ENCODE assay signal across 1 cellular context in genomic region chr20:50793575-50794016, GRCh38.
A peak's percentile ranks its signal among the peaks of the same experiment; 100 is the strongest.
TF ChIP-seq lines count a peak whose summit lies in the region.

No MANE protein-coding gene starts in this region.

TF ChIP-seq in HepG2, 621 proteins besides CTCF, POLR2A, EP300 and RAD21 (continued from another document):
- TF ChIP-seq MYPOP (CRISPR knock-in tag; IDR thresholded peaks at IDR 0.05) (0 out of 2 replicates have a peak, but pooled peaks have one; percentile 39), ZMYM2 (CRISPR knock-in tag; IDR thresholded peaks at IDR 0.05) (peak; percentile 92), ZNF709 (CRISPR knock-in tag; IDR thresholded peaks at IDR 0.05) (peak; percentile 41; the same call in 1 of the 2 replicates), ZNF510 (CRISPR knock-in tag; IDR thresholded peaks at IDR 0.05; ENCODE audit: low read depth) (0 out of 2 replicates have a peak, but pooled peaks have one; percentile 6), ZEB1 (IDR thresholded peaks at IDR 0.05; ENCODE audit: insufficient replicate concordance, low read depth) (peak; percentile 38), PITX1 (CRISPR knock-in tag; IDR thresholded peaks at IDR 0.05) (peak; percentile 44; the same call in 1 of the 2 replicates), RARA (CRISPR knock-in tag; IDR thresholded peaks at IDR 0.05) (0 out of 2 replicates have a peak, but pooled peaks have one; percentile 47), HMGXB4 (CRISPR knock-in tag; IDR thresholded peaks at IDR 0.05; ENCODE audit: borderline replicate concordance in 1 of 2, low read depth in 1 of 2) (peak; percentile 35 to 69; a peak in 1 of 4 replicates), ZMYM3 (CRISPR knock-in tag; IDR thresholded peaks at IDR 0.05) (peak; percentile 88), BRCA1 (CRISPR knock-in tag; IDR thresholded peaks at IDR 0.05) (0 out of 2 replicates have a peak, but pooled peaks have one; percentile 45)
